Comparison of ENCODE assay signal across 13 cellular contexts in the genomic region with DNA sequence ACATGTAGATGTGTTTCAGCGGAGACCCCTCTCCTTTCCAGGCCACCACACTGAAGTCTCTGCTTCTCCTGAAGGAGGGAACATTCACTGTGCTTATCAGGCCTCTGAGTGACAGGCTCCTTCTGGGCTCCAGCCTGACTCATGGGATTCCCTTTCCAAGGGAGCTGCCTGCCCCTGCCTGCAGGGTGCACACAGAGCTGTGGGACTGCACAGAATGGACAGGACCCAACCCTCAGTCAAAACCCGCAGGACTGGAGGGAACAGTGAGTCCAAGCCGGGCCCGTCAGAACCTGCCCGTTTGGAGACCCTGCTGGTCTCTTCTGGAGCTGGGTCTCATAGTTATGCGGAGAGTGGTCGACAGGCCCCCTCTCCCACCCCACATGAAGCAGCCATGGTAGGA. TPM values are rescaled to one million over a fixed set of nuclear protein-coding genes. Genes with fewer than 3 reads are reported as not detected.
A peak's percentile ranks its signal among the peaks of the same experiment; 100 is the strongest.
DNase-seq lines count a peak whose midpoint lies in the region; ATAC-seq, FAIRE-seq and TF ChIP-seq lines count a peak whose summit lies in the region.
"Had no signal": no experiment of that assay in that cellular context is flagged by ENCODE, and none has a peak within 500 bp of the region (broad histone marks: within the 10 kb centered on the region; RNA-seq: fewer than 3 reads in every experiment).

No MANE protein-coding gene starts in this region.

- H3K9me3 ChIP-seq in K562 (replicated peaks; ENCODE audit: control insufficient read depth, insufficient read depth, low read depth, low read length) (no peaks in the 10 kb centered on the region), left lung (no peaks in the 10 kb centered on the region)
- H3K9me3 ChIP-seq: right lobe of liver had no signal

- no TSS peak for BruUV-seq in K562 (replicated peaks; lab: Mats Ljungman, UMichigan)

- no peak for TF ChIP-seq EP300 in K562 (IDR thresholded peaks at IDR 0.05; ENCODE audit: low read length)

- H3K4me3 Mint-ChIP-seq in stimulated activated naive CD8-positive, alpha-beta T cell treated with anti-CD3 and anti-CD28 coated beads, Interleukin-15, amount 100 ng/mL, for 72 hours, result no peak overlapping the region

- peak; percentile 55 for FAIRE-seq in K562 (lab: Jason Lieb, UNC)

- POLR2A ChIA-PET in K562 (lab: Yijun Ruan, JAX), result interaction anchor here (1.0 kb wide), 1 partner anchor 40 kb away, joined by 3 read pairs; the partner anchor contains the start of gene ANXA11

- no peak overlapping the region for H3K27ac ChIP-seq in K562 (ENCODE audit: extremely low read depth, low read depth, low read length)
- peak overlapping the region in 1 of 2 donors; percentile 14 for H3K27ac ChIP-seq in left lung
- H3K27ac ChIP-seq: right lobe of liver had no signal

- H3K4me1 Mint-ChIP-seq in stimulated activated naive CD8-positive, alpha-beta T cell treated with anti-CD3 and anti-CD28 coated beads, Interleukin-15, amount 100 ng/mL, for 72 hours, result peaks cover 34% of the 10 kb centered on the region

- ATAC-seq in stimulated activated naive CD8-positive, alpha-beta T cell treated with anti-CD3 and anti-CD28 coated beads, Interleukin-15, amount 100 ng/mL, for 72 hours, result no peak
- ATAC-seq in stimulated activated naive CD8-positive, alpha-beta T cell treated with anti-CD3 and anti-CD28 coated beads, Interleukin-15, Interleukin-2, amounts not matched to agents 100 U/mL and 50 U/mL, for 24 hours, result no peak
- ATAC-seq in K562, result peak; percentile 59
- ATAC-seq in left lung, result peak; percentile 13
- ATAC-seq in GM18867 (IDR thresholded peaks at IDR 0.05; ENCODE audit: unreplicated experiment), result no peak
- ATAC-seq in HG03045 (IDR thresholded peaks at IDR 0.05; ENCODE audit: unreplicated experiment), result no peak

- intact Hi-C loops in K562 (cut with micrococcal nuclease) (no loop called here), left lung (cut with DNase I) (no loop called here)

- H3K4me1 ChIP-seq in K562 (replicated peaks in 1 of 2; ENCODE audit: control insufficient read depth in 2 of 2, insufficient read depth in 2 of 2, low read length in 2 of 2) (peaks cover 0 to 21% of the 10 kb centered on the region in 2 experiments; a peak in 3 of 5 replicates), left lung (peaks cover 2 to 55% of the 10 kb centered on the region in 2 donors)
- H3K4me1 ChIP-seq: right lobe of liver had no signal

- H3K27me3 ChIP-seq in K562 (ENCODE audit: control insufficient read depth in 2 of 2, insufficient read depth in 2 of 2, low read length in 2 of 2) (no peaks in the 10 kb centered on the region), left lung (no peaks in the 10 kb centered on the region)
- H3K27me3 ChIP-seq: right lobe of liver had no signal

- no peak overlapping the region for H3K4me3 ChIP-seq in K562
- no peak overlapping the region for H3K4me3 ChIP-seq in left lung
- H3K4me3 ChIP-seq: right lobe of liver had no signal

- TF ChIP-seq POLR2A in K562 (conservative IDR thresholded peaks at IDR 0.05), result no peak

- H3K27me3 Mint-ChIP-seq in stimulated activated naive CD8-positive, alpha-beta T cell treated with anti-CD3 and anti-CD28 coated beads, Interleukin-15, amount 100 ng/mL, for 72 hours, result no peaks in the 10 kb centered on the region
- H3K27me3 Mint-ChIP-seq: CD8-positive, alpha-beta memory T cell had no signal

- 95% methylated on average over 6 of the region's 7 CpGs for WGBS in K562 (ENCODE audit: insufficient coverage, low coverage, missing lambda C conversion rate)

- H3K79me2 ChIP-seq in K562 (ENCODE audit: control insufficient read depth, insufficient read depth, low read length), result no peaks in the 10 kb centered on the region

- CTCF ChIA-PET in K562 (lab: Yijun Ruan, JAX; ENCODE audit: low intra/inter-chr PET ratio), result no interaction called here

- H3K36me3 ChIP-seq in K562 (ENCODE audit: control insufficient read depth, insufficient read depth, low read length), result peaks cover 88% of the 10 kb centered on the region
- H3K36me3 ChIP-seq in left lung, result peaks cover 5 to 96% of the 10 kb centered on the region in 2 donors

- in situ Hi-C loops in K562 (cut with MboI), result no loop called here

- H3K9ac ChIP-seq in K562 (ENCODE audit: insufficient read depth in 1 of 2, low read depth in 2 of 2, low read length in 2 of 2), result peak overlapping the region in 1 of 2 experiments; percentile 61; a peak in 2 of 4 replicates

- H2AFZ ChIP-seq in K562 (ENCODE audit: low read depth, low read length), result no peak overlapping the region

- peak in 2 of 3 experiments; percentile 17 to 27; a peak in 1 of 6 replicates for TF ChIP-seq CTCF in K562 (IDR thresholded peaks at IDR 0.05 in 2 of 3, conservative IDR thresholded peaks at IDR 0.05 in 1 of 3; ENCODE audit: insufficient read depth in 2 of 3, low read depth in 1 of 3, low read length in 3 of 3)
- TF ChIP-seq CTCF in left lung (IDR thresholded peaks at IDR 0.05), result no peak

- H3K27ac Mint-ChIP-seq in stimulated activated naive CD8-positive, alpha-beta T cell treated with anti-CD3 and anti-CD28 coated beads, Interleukin-15, amount 100 ng/mL, for 72 hours, result peak overlapping the region; percentile 14 to 26

- TF ChIP-seq RAD21 in K562 (CRISPR knock-in tag; conservative IDR thresholded peaks at IDR 0.05 in 1 of 2, IDR thresholded peaks at IDR 0.05 in 1 of 2), result peak in 1 of 2 experiments; percentile 26; a peak in 2 of 4 replicates

- no peaks in the 10 kb centered on the region for H3K9me3 Mint-ChIP-seq in stimulated activated naive CD8-positive, alpha-beta T cell treated with anti-CD3 and anti-CD28 coated beads, Interleukin-15, amount 100 ng/mL, for 72 hours
- H3K9me3 Mint-ChIP-seq: CD8-positive, alpha-beta memory T cell had no signal

- no peak for DNase-seq in stimulated activated naive CD8-positive, alpha-beta T cell treated with anti-CD3 and anti-CD28 coated beads, Interleukin-15, amount 100 ng/mL, for 72 hours
- DNase-seq in stimulated activated naive CD8-positive, alpha-beta T cell treated with anti-CD3 and anti-CD28 coated beads, Interleukin-15, Interleukin-2, amounts not matched to agents 100 U/mL and 50 U/mL, for 24 hours, result no peak
- DNase-seq in K562 (ENCODE audit: extremely low read depth in 1 of 4, low spot score in 3 of 4), result peak in 2 of 4 experiments; percentile 37 to 40
- DNase-seq in left lung, result no peak
- no peak for DNase-seq in Ammon's horn (ENCODE audit: low spot score)
- DNase-seq in NCI-H345 treated with DMSO at 0.1 percent for 48 hours (lab: John Stamatoyannopoulos, UW; ENCODE audit: unreplicated experiment), result no peak
- DNase-seq: H7; right lobe of liver; stimulated activated naive CD4-positive, alpha-beta T cell had no signal

- H3K4me2 ChIP-seq in K562 (ENCODE audit: insufficient read depth, low read length), result no peak overlapping the region

- H4K20me1 ChIP-seq in K562 (replicated peaks; ENCODE audit: control insufficient read depth, insufficient read depth, low read length), result peaks cover 13% of the 10 kb centered on the region; the same call in 1 of the 2 replicates

- peaks cover 11% of the 10 kb centered on the region for H3K9me1 ChIP-seq in K562 (ENCODE audit: control insufficient read depth, insufficient read depth, low read length)

RNA-seq across cellular contexts. Expression of gene PLAC9, which starts 32.6 kb away (rescaled TPM):
- not detected in 2 replicates for total RNA-seq in K562 (2011; cell fraction: chromatin; rRNA removed; ENCODE audit: low replicate concordance)
- total RNA-seq in K562 (2011; cell fraction: nucleolus; rRNA removed), result not detected in 2 replicates
- total RNA-seq in K562 (2011; cell fraction: nucleoplasm; rRNA removed), result not detected in 2 replicates
- total RNA-seq in K562 (2014; rRNA removed), result not detected in 2 replicates
- not detected in 2 replicates for total RNA-seq in K562 (2014; rRNA removed; fragmentation: Illumina TruSeq; extraction: Trizol)
- total RNA-seq in K562 (2015; rRNA removed; fragmentation: Illumina TruSeq; extraction: Trizol), result not detected in 2 replicates
- total RNA-seq in K562 (2021), result not detected in 2 replicates
- polyA plus RNA-seq in K562 (2011; rRNA removed), result not detected in 2 replicates
- polyA plus RNA-seq in K562 (2011; cell fraction: cytosol; rRNA removed), result not detected in 2 replicates
- polyA plus RNA-seq in K562 (2011; cell fraction: nucleus; rRNA removed), result not detected in 2 replicates
- 0.20 TPM in 1 of 2 replicates, not detected in the other for polyA plus RNA-seq in K562 (2012)
- polyA plus RNA-seq in K562 (2014; fragmentation: Illumina TruSeq; extraction: Trizol), result not detected in 2 replicates
- not detected for polyA plus RNA-seq in K562 (2014; fragmentation: Nextera tagmentation; extraction: Ambion mirVana)
- polyA plus RNA-seq in K562 (2014; rRNA removed), result not detected in 2 replicates
- not detected in 2 replicates for polyA minus RNA-seq in K562 (2011; rRNA and poly(A)+ RNA removed)
- polyA minus RNA-seq in K562 (2011; cell fraction: cytosol; rRNA and poly(A)+ RNA removed), result not detected in 2 replicates
- not detected in 2 replicates for polyA minus RNA-seq in K562 (2011; cell fraction: nucleus; rRNA and poly(A)+ RNA removed)
- total RNA-seq in left lung, result 10 to 100 TPM; 35.0 to 53.8 TPM
- total RNA-seq: CD8-positive, alpha-beta memory T cell; SK-MEL-5 had no signal
- polyA plus RNA-seq: CD8-positive, alpha-beta memory T cell had no signal

RNA-seq across cellular contexts. Expression of gene ANXA11, which starts 40.2 kb away (rescaled TPM):
- 76.5 and 119 TPM in 2 replicates for total RNA-seq in K562 (2011; cell fraction: chromatin; rRNA removed; ENCODE audit: low replicate concordance)
- 60.7 and 61.5 TPM in 2 replicates for total RNA-seq in K562 (2011; cell fraction: nucleolus; rRNA removed)
- 69.1 and 105 TPM in 2 replicates for total RNA-seq in K562 (2011; cell fraction: nucleoplasm; rRNA removed)
- 109 and 153 TPM in 2 replicates for total RNA-seq in K562 (2014; rRNA removed)
- 107 and 116 TPM in 2 replicates for total RNA-seq in K562 (2014; rRNA removed; fragmentation: Illumina TruSeq; extraction: Trizol)
- total RNA-seq in K562 (2015; rRNA removed; fragmentation: Illumina TruSeq; extraction: Trizol), result 148 and 173 TPM in 2 replicates
- 182 and 201 TPM in 2 replicates for total RNA-seq in K562 (2021)
- 110 and 146 TPM in 2 replicates for polyA plus RNA-seq in K562 (2011; rRNA removed)
- polyA plus RNA-seq in K562 (2011; cell fraction: cytosol; rRNA removed), result 75.9 and 170 TPM in 2 replicates
- polyA plus RNA-seq in K562 (2011; cell fraction: nucleus; rRNA removed), result 61.3 and 66.0 TPM in 2 replicates
- polyA plus RNA-seq in K562 (2012), result 265 and 356 TPM in 2 replicates
- 212 and 243 TPM in 2 replicates for polyA plus RNA-seq in K562 (2014; fragmentation: Illumina TruSeq; extraction: Trizol)
- polyA plus RNA-seq in K562 (2014; fragmentation: Nextera tagmentation; extraction: Ambion mirVana), result 10 to 100 TPM; 43.6 to 70.0 TPM
- 95.7 and 97.6 TPM in 2 replicates for polyA plus RNA-seq in K562 (2014; rRNA removed)
- polyA minus RNA-seq in K562 (2011; rRNA and poly(A)+ RNA removed), result 62.3 and 65.3 TPM in 2 replicates
- polyA minus RNA-seq in K562 (2011; cell fraction: cytosol; rRNA and poly(A)+ RNA removed), result 86.2 and 98.5 TPM in 2 replicates
- 25.7 and 32.5 TPM in 2 replicates for polyA minus RNA-seq in K562 (2011; cell fraction: nucleus; rRNA and poly(A)+ RNA removed)
- total RNA-seq in left lung, result 100 to 1,000 TPM; 281 to 298 TPM

Comparison
In these comparisons a context has a peak if more than half of its experiments do, and no peak if none do; other contexts are left out.
1. ATAC-seq: peak in K562 (single experiment) and left lung (single experiment); none in stimulated activated naive CD8-positive, alpha-beta T cell treated with anti-CD3 and anti-CD28 coated beads, Interleukin-15, amount 100 ng/mL, for 72 hours (single experiment), stimulated activated naive CD8-positive, alpha-beta T cell treated with anti-CD3 and anti-CD28 coated beads, Interleukin-15, Interleukin-2, amounts not matched to agents 100 U/mL and 50 U/mL, for 24 hours (single experiment), GM18867 (single experiment) and HG03045 (single experiment).
2. CTCF ChIP-seq: peak in K562 (2 of 3); none in left lung (0 of 2).
3. RNA of gene PLAC9, which starts 32.6 kb away (total RNA-seq): 35.0 to 53.8 TPM in left lung; not detected in K562; every median in the first group is over 10 times any median in the second.